In genomic region chr1:103650305-103650704, GRCh38 we compare ENCODE assay signal across 4 cellular contexts. TPM values are rescaled to one million over a fixed set of nuclear protein-coding genes. Genes with fewer than 3 reads are reported as not detected.
"Had no signal": no experiment of that assay in that cellular context is flagged by ENCODE, and none has a peak within 500 bp of the region (broad histone marks: within the 10 kb centered on the region; RNA-seq: fewer than 3 reads in every experiment).

No MANE protein-coding gene starts in this region.

RNA-seq across cellular contexts. Expression of gene AMY1A, which starts 5.3 kb away (rescaled TPM):
- total RNA-seq: LHCN-M2, M059J, MCF 10A, NCI-H460 had no signal

RNA-seq across cellular contexts. Expression of gene AMY2A, which starts 33.1 kb away (rescaled TPM):
- total RNA-seq: LHCN-M2, M059J, MCF 10A, NCI-H460 had no signal

RNA-seq across cellular contexts. Expression of gene AMY1B, which starts 45.7 kb away (rescaled TPM):
- total RNA-seq: LHCN-M2, M059J, MCF 10A, NCI-H460 had no signal
